In the genomic region with DNA sequence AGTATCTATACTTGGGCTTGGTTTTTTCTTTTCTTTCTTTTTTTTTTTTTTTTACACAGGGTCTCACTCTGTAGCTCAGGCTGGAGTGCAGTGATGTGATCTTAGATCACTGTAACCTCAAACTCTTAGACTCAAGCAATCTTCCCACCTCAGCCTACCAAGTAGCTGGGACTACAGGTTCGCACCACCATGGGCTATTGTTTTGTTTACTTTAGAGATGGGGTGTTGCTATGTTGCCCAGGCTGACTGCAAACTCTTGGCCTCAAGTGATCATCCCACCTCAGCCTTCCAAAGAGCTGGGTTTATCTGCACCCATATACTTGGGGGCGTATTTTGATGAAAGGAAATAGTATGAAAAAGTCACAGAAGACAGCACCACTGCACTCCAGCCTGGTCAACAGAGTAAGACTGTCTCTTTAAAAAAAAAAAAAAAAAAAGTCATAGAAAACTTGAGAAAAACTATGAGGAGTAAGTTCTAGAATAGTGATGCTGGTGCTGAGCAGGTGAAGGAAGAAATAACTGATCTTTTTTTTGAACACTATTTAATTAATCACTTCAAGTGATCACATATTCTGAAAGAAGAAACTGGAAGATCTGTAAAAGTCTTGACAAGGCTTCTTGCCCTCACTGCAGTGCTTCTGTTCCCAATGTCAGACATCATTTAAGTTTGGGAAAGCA, we compare ENCODE assay signal across 13 cellular contexts. TPM values are rescaled to one million over a fixed set of nuclear protein-coding genes. Genes with fewer than 3 reads are reported as not detected.
DNase-seq lines count a peak whose midpoint lies in the region; ATAC-seq and TF ChIP-seq lines count a peak whose summit lies in the region.
"Had no signal": no experiment of that assay in that cellular context is flagged by ENCODE, and none has a peak within 500 bp of the region (broad histone marks: within the 10 kb centered on the region; RNA-seq: fewer than 3 reads in every experiment).

No MANE protein-coding gene starts in this region.

- H2AFZ ChIP-seq in neuronal stem cell (ENCODE audit: low read length) = no peak overlapping the region

- no peak for TF ChIP-seq CTCF in lower lobe of right lung (IDR thresholded peaks at IDR 0.05)

- H4K8ac ChIP-seq in neuronal stem cell (ENCODE audit: low read depth, low read length) = no peak overlapping the region

- DNase-seq in EL (peak; percentile 10), LHCN-M2 (ENCODE audit: low read depth) (peak; percentile 41), astrocyte of the hippocampus (ENCODE audit: low read depth, low spot score) (peak; percentile 37), neuronal stem cell (ENCODE audit: low spot score) (no peak), lower lobe of right lung (no peak), left lobe of liver (ENCODE audit: low spot score) (no peak)
- DNase-seq: activated CD4-positive, alpha-beta T cell treated with anti-CD3 and anti-CD28 coated beads, Interleukin-2, amount 50 U/mL, for 48 hours; NCI-H187; thyroid gland had no signal

- no peak overlapping the region for H2BK5ac ChIP-seq in neuronal stem cell (ENCODE audit: low read length)

- ATAC-seq in lower lobe of right lung = no peak
- no peak for ATAC-seq in left lobe of liver
- no peak for ATAC-seq in HG03571 (IDR thresholded peaks at IDR 0.05; ENCODE audit: unreplicated experiment)

- no peak overlapping the region for H2AK5ac ChIP-seq in neuronal stem cell (ENCODE audit: low read depth, low read length)

- H3K9ac ChIP-seq in mucosa of rectum (ENCODE audit: low read depth in 1 of 2, low read length in 2 of 2) = no peak overlapping the region
- H3K9ac ChIP-seq in neuronal stem cell (ENCODE audit: low read depth, low read length, poor library complexity) = no peak overlapping the region

- H3K36me3 ChIP-seq in mucosa of rectum (ENCODE audit: control insufficient read depth in 2 of 2, insufficient read depth in 2 of 2, low read length in 2 of 2) (no peaks in the 10 kb centered on the region), neuronal stem cell (replicated peaks in 1 of 2; ENCODE audit: control insufficient read depth in 2 of 2, insufficient read depth in 2 of 2, low read length in 2 of 2) (no peaks in the 10 kb centered on the region), lower lobe of right lung (no peaks in the 10 kb centered on the region)
- H3K36me3 ChIP-seq: thyroid gland had no signal

- H4K91ac ChIP-seq in neuronal stem cell (ENCODE audit: low read depth, low read length, poor library complexity) = no peak overlapping the region

- no peak overlapping the region for H3K14ac ChIP-seq in neuronal stem cell (ENCODE audit: low read length)

- H3K4me1 ChIP-seq in mucosa of rectum (ENCODE audit: control insufficient read depth in 2 of 2, insufficient read depth in 2 of 2, low read length in 2 of 2) = peaks cover 5 to 24% of the 10 kb centered on the region in 2 donors
- peaks cover 0 to 1% of the 10 kb centered on the region in 2 donors for H3K4me1 ChIP-seq in neuronal stem cell (ENCODE audit: control insufficient read depth in 2 of 2, insufficient read depth in 1 of 2, low read depth in 1 of 2, low read length in 2 of 2)
- H3K4me1 ChIP-seq in lower lobe of right lung = peaks cover 29% of the 10 kb centered on the region

- H3K4me2 ChIP-seq in neuronal stem cell (ENCODE audit: insufficient read depth, low read length, poor library complexity, severe bottlenecking) = no peak overlapping the region

- H3K18ac ChIP-seq in neuronal stem cell (ENCODE audit: low read length) = no peak overlapping the region

- H3K27ac ChIP-seq in mucosa of rectum (ENCODE audit: low read depth in 2 of 2, low read length in 2 of 2) = peak overlapping the region; percentile 31 to 32
- no peak overlapping the region for H3K27ac ChIP-seq in neuronal stem cell (replicated peaks; ENCODE audit: low read length)
- H3K27ac ChIP-seq in lower lobe of right lung = no peak overlapping the region
- H3K27ac ChIP-seq: thyroid gland had no signal

- no peak overlapping the region for H2BK12ac ChIP-seq in neuronal stem cell (ENCODE audit: low read length)

- WGBS in neuronal stem cell (ENCODE audit: extremely low coverage in 2 of 2, insufficient read length in 2 of 2, insufficient replicate concordance in 1 of 2), 2 donors = no CpG with 5 or more reads among the region's 2 CpGs

- peak overlapping the region in 1 of 2 donors; percentile 10 for H3K4me3 ChIP-seq in mucosa of rectum (ENCODE audit: low read length in 2 of 2)
- no peak overlapping the region for H3K4me3 ChIP-seq in neuronal stem cell (ENCODE audit: low read length in 2 of 2)
- H3K4me3 ChIP-seq in lower lobe of right lung = no peak overlapping the region
- H3K4me3 ChIP-seq: thyroid gland had no signal

- H2BK15ac ChIP-seq in neuronal stem cell (ENCODE audit: low read length) = no peak overlapping the region

- H2BK120ac ChIP-seq in neuronal stem cell (ENCODE audit: low read depth, low read length) = no peak overlapping the region

- H3K27me3 ChIP-seq in mucosa of rectum (ENCODE audit: control insufficient read depth in 2 of 2, insufficient read depth in 2 of 2, low read length in 2 of 2) (no peaks in the 10 kb centered on the region), neuronal stem cell (ENCODE audit: control insufficient read depth in 3 of 3, insufficient read depth in 3 of 3, low read depth in 1 of 3, low read length in 3 of 3) (no peaks in the 10 kb centered on the region), lower lobe of right lung (ENCODE audit: low read depth) (no peaks in the 10 kb centered on the region)
- H3K27me3 ChIP-seq: thyroid gland had no signal

- no peaks in the 10 kb centered on the region for H3K9me3 ChIP-seq in mucosa of rectum (ENCODE audit: control insufficient read depth in 2 of 2, low read length in 2 of 2)
- no peaks in the 10 kb centered on the region for H3K9me3 ChIP-seq in neuronal stem cell (replicated peaks in 1 of 2; ENCODE audit: control insufficient read depth in 2 of 2, insufficient read depth in 1 of 2, low read depth in 1 of 2, low read length in 2 of 2)
- no peaks in the 10 kb centered on the region for H3K9me3 ChIP-seq in lower lobe of right lung
- H3K9me3 ChIP-seq: thyroid gland had no signal

- H3K4ac ChIP-seq in neuronal stem cell (ENCODE audit: low read length) = no peak overlapping the region

- no peak overlapping the region for H3K23ac ChIP-seq in neuronal stem cell (ENCODE audit: low read depth, low read length, poor library complexity)

- intact Hi-C loops in lower lobe of right lung (cut with DNase I) = no loop called here

- no peaks in the 10 kb centered on the region for H3K79me1 ChIP-seq in neuronal stem cell (ENCODE audit: low read depth, low read length)

RNA-seq across cellular contexts. Expression of gene NPFF, which starts 53.8 kb away (rescaled TPM):
- not detected in 2 replicates for total RNA-seq in LHCN-M2 (2014; rRNA removed)
- 0.29 TPM for polyA plus RNA-seq in LHCN-M2 (2012)
- polyA plus RNA-seq in neuronal stem cell (2013, experiment 1 of 2) = 0.17 TPM
- not detected for polyA plus RNA-seq in neuronal stem cell (2013, experiment 2 of 2)
- total RNA-seq in lower lobe of right lung = not detected
- not detected for total RNA-seq in left lobe of liver
- total RNA-seq: mononuclear cell, renal cortical epithelial cell, thyroid gland had no signal

RNA-seq across cellular contexts. Expression of gene TARBP2, which starts 60.0 kb away (rescaled TPM):
- 49.6 and 53.3 TPM in 2 replicates for total RNA-seq in LHCN-M2 (2014; rRNA removed)
- 33.2 TPM for polyA plus RNA-seq in LHCN-M2 (2012)
- polyA plus RNA-seq in neuronal stem cell (2013, experiment 1 of 2) = 30.1 TPM
- 30.0 TPM for polyA plus RNA-seq in neuronal stem cell (2013, experiment 2 of 2)
- 34.3 TPM for total RNA-seq in lower lobe of right lung
- total RNA-seq in left lobe of liver = 22.3 TPM

Comparison
In these comparisons a context has a peak if more than half of its experiments do, and no peak if none do; other contexts are left out.
1. DNase-seq: peak in EL (single experiment), LHCN-M2 (single experiment) and astrocyte of the hippocampus (single experiment); none in neuronal stem cell (single experiment), lower lobe of right lung (single experiment) and left lobe of liver (single experiment).
2. H3K27ac ChIP-seq: peak in mucosa of rectum (2 of 2); none in neuronal stem cell (single experiment) and lower lobe of right lung (single experiment).